Comparison of ENCODE assay signal across 8 cellular contexts in genomic region chr14:59870277-59871165, GRCh38. TPM values are rescaled to one million over a fixed set of nuclear protein-coding genes. Genes with fewer than 3 reads are reported as not detected.
DNase-seq lines count a peak whose midpoint lies in the region; ATAC-seq and TF ChIP-seq lines count a peak whose summit lies in the region.

Gene RTN1 (minus strand): TSS chr14:59870776. CDS start chr14:59870630, 146 bp downstream.

- WGBS in lower leg skin, 2 donors: 1% methylated on average over 40 to 59 of the region's 84 CpGs

- H3K4me3 Mint-ChIP-seq in T-helper 1 cell treated with Interleukin-12 subunit alpha and Interleukin-12 subunit beta and Interleukin-4 antibody, amounts not matched to agents 30 μg/mL and 1 μg/mL, for 36 hours: peak within 1 kb of the TSS; percentile 87
- H3K4me3 Mint-ChIP-seq in stimulated activated naive CD8-positive, alpha-beta T cell treated with anti-CD3 and anti-CD28 coated beads, Interleukin-15, Interleukin-2, amounts not matched to agents 100 ng/mL and 50 ng/mL, for 24 hours: peak within 1 kb of the TSS; percentile 79

- no peaks in the 10 kb centered on the region for H3K9me3 Mint-ChIP-seq in T-helper 1 cell treated with Interleukin-12 subunit alpha and Interleukin-12 subunit beta and Interleukin-4 antibody, amounts not matched to agents 30 μg/mL and 1 μg/mL, for 36 hours
- H3K9me3 Mint-ChIP-seq in stimulated activated naive CD8-positive, alpha-beta T cell treated with anti-CD3 and anti-CD28 coated beads, Interleukin-15, Interleukin-2, amounts not matched to agents 100 ng/mL and 50 ng/mL, for 24 hours: no peaks in the 10 kb centered on the region

- H3K27ac ChIP-seq in duodenal mucosa (ENCODE audit: low read depth, low read length): no peak within 1 kb of the TSS

- ATAC-seq in HG03565 (IDR thresholded peaks at IDR 0.05; ENCODE audit: unreplicated experiment): no peak

- peak; percentile 77 for DNase-seq in Daoy (ENCODE audit: low read depth)
- peak; percentile 0 for DNase-seq in GOT3 (lab: John Stamatoyannopoulos, UW)
- DNase-seq in NCI-H128 (lab: John Stamatoyannopoulos, UW; ENCODE audit: unreplicated experiment): peak; percentile 45
- DNase-seq in lower leg skin (ENCODE audit: low spot score in 2 of 2): peak; percentile 29 to 92

- H3K4me1 Mint-ChIP-seq in T-helper 1 cell treated with Interleukin-12 subunit alpha and Interleukin-12 subunit beta and Interleukin-4 antibody, amounts not matched to agents 30 μg/mL and 1 μg/mL, for 36 hours (ENCODE audit: low read depth): peaks cover 6% of the 10 kb centered on the region
- H3K4me1 Mint-ChIP-seq in stimulated activated naive CD8-positive, alpha-beta T cell treated with anti-CD3 and anti-CD28 coated beads, Interleukin-15, Interleukin-2, amounts not matched to agents 100 ng/mL and 50 ng/mL, for 24 hours (ENCODE audit: low read depth): peaks cover 11% of the 10 kb centered on the region

- no peak for TF ChIP-seq CTCF in lower leg skin (IDR thresholded peaks at IDR 0.05)

- TF ChIP-seq POLR2A in lower leg skin (IDR thresholded peaks at IDR 0.05): no peak

- no peaks in the 10 kb centered on the region for H3K36me3 ChIP-seq in duodenal mucosa (ENCODE audit: control insufficient read depth in 1 of 2, insufficient read depth in 2 of 2, low read length in 2 of 2)

- no peak within 1 kb of the TSS for H3K27ac Mint-ChIP-seq in T-helper 1 cell treated with Interleukin-12 subunit alpha and Interleukin-12 subunit beta and Interleukin-4 antibody, amounts not matched to agents 30 μg/mL and 1 μg/mL, for 36 hours
- H3K27ac Mint-ChIP-seq in stimulated activated naive CD8-positive, alpha-beta T cell treated with anti-CD3 and anti-CD28 coated beads, Interleukin-15, Interleukin-2, amounts not matched to agents 100 ng/mL and 50 ng/mL, for 24 hours: no peak within 1 kb of the TSS

- peaks cover 64% of the 10 kb centered on the region for H3K27me3 Mint-ChIP-seq in T-helper 1 cell treated with Interleukin-12 subunit alpha and Interleukin-12 subunit beta and Interleukin-4 antibody, amounts not matched to agents 30 μg/mL and 1 μg/mL, for 36 hours (ENCODE audit: low read depth)
- peaks cover 61% of the 10 kb centered on the region for H3K27me3 Mint-ChIP-seq in stimulated activated naive CD8-positive, alpha-beta T cell treated with anti-CD3 and anti-CD28 coated beads, Interleukin-15, Interleukin-2, amounts not matched to agents 100 ng/mL and 50 ng/mL, for 24 hours

- intact Hi-C loops in lower leg skin (cut with DNase I; ENCODE audit: low total_unique reads): no loop called here

- H3K4me3 ChIP-seq in duodenal mucosa (ENCODE audit: low read depth in 1 of 2, low read length in 2 of 2) (peak within 1 kb of the TSS; percentile 48 to 67), lower leg skin (ENCODE audit: low read depth, poor library complexity, severe bottlenecking) (peak within 1 kb of the TSS; percentile 39)

- H3K9me3 ChIP-seq in duodenal mucosa (ENCODE audit: control insufficient read depth in 1 of 2, low read length in 2 of 2): no peaks in the 10 kb centered on the region

- H3K9ac ChIP-seq in duodenal mucosa (ENCODE audit: low read depth in 1 of 2, low read length in 2 of 2): no peak within 1 kb of the TSS

- peaks cover 3% of the 10 kb centered on the region for H3K36me3 Mint-ChIP-seq in T-helper 1 cell treated with Interleukin-12 subunit alpha and Interleukin-12 subunit beta and Interleukin-4 antibody, amounts not matched to agents 30 μg/mL and 1 μg/mL, for 36 hours (ENCODE audit: low read depth)
- no peaks in the 10 kb centered on the region for H3K36me3 Mint-ChIP-seq in stimulated activated naive CD8-positive, alpha-beta T cell treated with anti-CD3 and anti-CD28 coated beads, Interleukin-15, Interleukin-2, amounts not matched to agents 100 ng/mL and 50 ng/mL, for 24 hours (ENCODE audit: low read depth)

- H3K4me1 ChIP-seq in duodenal mucosa (ENCODE audit: control insufficient read depth in 1 of 2, insufficient read depth in 2 of 2, low read length in 2 of 2): peaks cover 5 to 7% of the 10 kb centered on the region in 2 donors

- H3K27me3 ChIP-seq in duodenal mucosa (ENCODE audit: control insufficient read depth in 1 of 2, insufficient read depth in 2 of 2, low read length in 2 of 2): peaks cover 26 to 52% of the 10 kb centered on the region in 2 donors

RNA-seq across cellular contexts. Expression of gene RTN1, which starts in this region (rescaled TPM):
- total RNA-seq in Daoy (2014; rRNA removed; shearing (Covaris generic)): 2.4 and 5.3 TPM in 2 replicates
- total RNA-seq in lower leg skin: 1 to 10 TPM; 5.1 to 8.1 (median 5.8) TPM

Comparison
In these comparisons a context has a peak if more than half of its experiments do, and no peak if none do; other contexts are left out.
1. DNase-seq: peak in every context shown above with its lines; median percentile 77 in Daoy; 60 in lower leg skin; 45 in NCI-H128; 0 in GOT3.